ENCODE assay signal across 19 cellular contexts in the genomic region with DNA sequence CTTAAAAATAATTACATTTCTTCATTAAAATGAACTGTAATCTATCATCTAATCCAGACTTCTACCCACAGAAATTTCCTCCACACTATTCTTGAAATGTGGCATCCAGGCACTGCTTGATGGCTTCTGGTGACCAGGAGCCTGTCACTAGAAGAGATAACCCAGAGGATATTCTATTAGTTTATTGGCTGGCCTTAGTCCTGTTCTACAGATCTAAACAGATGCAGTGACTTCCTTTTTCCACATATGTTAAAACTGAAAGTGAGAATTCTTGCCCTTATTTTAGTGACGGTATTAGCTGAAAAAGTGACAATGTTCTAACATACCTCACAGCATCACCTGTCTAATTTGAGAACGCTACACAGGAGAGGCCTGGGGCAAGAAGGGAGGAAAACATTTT.
DNase-seq lines count a peak whose midpoint lies in the region; ATAC-seq and TF ChIP-seq lines count a peak whose summit lies in the region.
"Had no signal": no experiment of that assay in that cellular context is flagged by ENCODE, and none has a peak within 500 bp of the region (broad histone marks: within the 10 kb centered on the region; RNA-seq: fewer than 3 reads in every experiment).

No MANE protein-coding gene starts in this region.

- TF ChIP-seq RAD21 in SK-N-SH (IDR thresholded peaks at IDR 0.05; ENCODE audit: low read length), result no peak; the same call in 1 of the 2 replicates

- H3K4me3 ChIP-seq in BE2C (ENCODE audit: low read depth, low read length), result no peak overlapping the region
- H3K4me3 ChIP-seq in SK-N-SH (ENCODE audit: low read depth in 2 of 2, low read length in 1 of 2), result no peak overlapping the region; a peak in 1 of 4 replicates
- H3K4me3 ChIP-seq in Peyer's patch, result no peak overlapping the region
- H3K4me3 ChIP-seq: gastroesophageal sphincter, left ventricle myocardium inferior had no signal

- peak; percentile 94 for ATAC-seq in GM18511 (IDR thresholded peaks at IDR 0.05; ENCODE audit: unreplicated experiment)
- ATAC-seq in HG02759 (IDR thresholded peaks at IDR 0.05; ENCODE audit: unreplicated experiment), result peak; percentile 87
- no peak for ATAC-seq in HG02623 (IDR thresholded peaks at IDR 0.05; ENCODE audit: unreplicated experiment)
- ATAC-seq: gastroesophageal sphincter had no signal

- no peaks in the 10 kb centered on the region for H4K20me1 ChIP-seq in SK-N-SH (ENCODE audit: insufficient read depth)

- H3K4me1 ChIP-seq in BE2C, result no peaks in the 10 kb centered on the region
- H3K4me1 ChIP-seq in SK-N-SH (ENCODE audit: control insufficient read depth in 1 of 2, insufficient read depth in 2 of 2, low read depth in 1 of 2, low read length in 1 of 2), result peaks cover 0 to 13% of the 10 kb centered on the region in 2 experiments; a peak in 2 of 4 replicates
- no peaks in the 10 kb centered on the region for H3K4me1 ChIP-seq in Peyer's patch
- H3K4me1 ChIP-seq: gastroesophageal sphincter, left ventricle myocardium inferior had no signal

- H3K27ac ChIP-seq in SK-N-SH (ENCODE audit: low read depth in 2 of 2, low read length in 1 of 2) (peak overlapping the region in 1 of 2 experiments; percentile 85; a peak in 2 of 4 replicates), Peyer's patch (no peak overlapping the region)
- H3K27ac ChIP-seq: epithelial cell of prostate, gastroesophageal sphincter, left ventricle myocardium inferior had no signal

- TF ChIP-seq POLR2A in Peyer's patch (IDR thresholded peaks at IDR 0.05), result no peak

- CTCF ChIA-PET in SK-N-SH (lab: Yijun Ruan, JAX), result interaction anchor here (0.8 to 1.2 kb wide), 3 partner anchors 12 to 449 kb away, joined by 3 to 6 read pairs (median 3); no protein-coding TSS in a partner anchor

- no peaks in the 10 kb centered on the region for H3K9me2 ChIP-seq in SK-N-SH

- TF ChIP-seq EP300 in SK-N-SH (IDR thresholded peaks at IDR 0.05; ENCODE audit: borderline replicate concordance in 1 of 2, low read depth in 1 of 2, low read length in 1 of 2), result peak in 1 of 2 experiments; percentile 93; a peak in 2 of 4 replicates

- H3F3A ChIP-seq in SK-N-SH (replicated peaks; ENCODE audit: insufficient read depth), result no peaks in the 10 kb centered on the region

- no peaks in the 10 kb centered on the region for H3K79me2 ChIP-seq in SK-N-SH (ENCODE audit: insufficient read depth)

- no peaks in the 10 kb centered on the region for H3K36me3 ChIP-seq in BE2C
- H3K36me3 ChIP-seq in SK-N-SH (replicated peaks in 1 of 2; ENCODE audit: control insufficient read depth in 1 of 2, insufficient read depth in 2 of 2, low read length in 1 of 2), result no peaks in the 10 kb centered on the region
- H3K36me3 ChIP-seq in Peyer's patch, result no peaks in the 10 kb centered on the region
- H3K36me3 ChIP-seq: gastroesophageal sphincter, left ventricle myocardium inferior had no signal

- TF ChIP-seq CTCF in BE2C (IDR thresholded peaks at IDR 0.05; ENCODE audit: low read depth, low read length), result no peak
- TF ChIP-seq CTCF in SK-N-SH (IDR thresholded peaks at IDR 0.05), result no peak
- TF ChIP-seq CTCF in Peyer's patch (IDR thresholded peaks at IDR 0.05), result no peak

- H3K4me2 ChIP-seq in SK-N-SH, result no peak overlapping the region

- POLR2A ChIA-PET in SK-N-SH (lab: Yijun Ruan, JAX), result no interaction called here

- H3K27me3 ChIP-seq in BE2C (no peaks in the 10 kb centered on the region), SK-N-SH (ENCODE audit: insufficient read depth) (no peaks in the 10 kb centered on the region), Peyer's patch (no peaks in the 10 kb centered on the region)
- H3K27me3 ChIP-seq: gastroesophageal sphincter had no signal

- H2AFZ ChIP-seq in SK-N-SH (ENCODE audit: low read depth), result no peak overlapping the region

- no peaks in the 10 kb centered on the region for H3K9me3 ChIP-seq in BE2C
- H3K9me3 ChIP-seq in SK-N-SH, result no peaks in the 10 kb centered on the region
- no peaks in the 10 kb centered on the region for H3K9me3 ChIP-seq in Peyer's patch
- H3K9me3 ChIP-seq: gastroesophageal sphincter, left ventricle myocardium inferior had no signal

- DNase-seq in BE2C, result peak; percentile 15
- peak; percentile 76 for DNase-seq in SK-N-SH
- DNase-seq in cerebellar cortex (ENCODE audit: low spot score), result no peak
- no peak for DNase-seq in Peyer's patch
- no peak for DNase-seq in NK-92 (lab: John Stamatoyannopoulos, UW; ENCODE audit: unreplicated experiment)
- DNase-seq: aorta; CD4-positive, alpha-beta T cell; HCEC 1CT; left ventricle myocardium inferior; NCI-H2029; NCI-H524 treated with DMSO at 0.1 percent for 48 hours; RPMI8226; stimulated activated naive CD4-positive, alpha-beta T cell treated with Interleukin-2 at 50 U/mL for 16 hours; T-helper 1 cell had no signal

- WGBS in SK-N-SH (ENCODE audit: low lambda C conversion rate), result 31% methylated on average over 2 of the region's 2 CpGs

- no peak overlapping the region for H3K9ac ChIP-seq in SK-N-SH

TF ChIP-seq in SK-N-SH, 30 proteins besides CTCF, POLR2A, EP300 and RAD21:
- TF ChIP-seq TCF12 (IDR thresholded peaks at IDR 0.05) (peak; percentile 30; the same call in 1 of the 2 replicates), SMC3 (IDR thresholded peaks at IDR 0.05; ENCODE audit: low read depth, low read length) (no peak), POLR2AphosphoS5 (IDR thresholded peaks at IDR 0.05; ENCODE audit: low read depth, low read length) (no peak), RCOR1 (IDR thresholded peaks at IDR 0.05; ENCODE audit: low read length) (peak; percentile 91), TEAD4 (IDR thresholded peaks at IDR 0.05; ENCODE audit: borderline replicate concordance, insufficient read depth) (no peak), GATA2 (CRISPR knock-in tag; IDR thresholded peaks at IDR 0.05) (peak; percentile 87), NRF1 (IDR thresholded peaks at IDR 0.05; ENCODE audit: low read depth, low read length) (no peak), NFIC (IDR thresholded peaks at IDR 0.05; ENCODE audit: borderline replicate concordance) (no peak), SIN3A (IDR thresholded peaks at IDR 0.05; ENCODE audit: borderline replicate concordance, low read depth, low read length) (no peak), MXI1 (IDR thresholded peaks at IDR 0.05; ENCODE audit: low read depth, low read length) (no peak), JUND (IDR thresholded peaks at IDR 0.05) (no peak), CHD2 (IDR thresholded peaks at IDR 0.05; ENCODE audit: low read length, partially characterized antibody) (peak; percentile 87), EZH2phosphoT487 (IDR thresholded peaks at IDR 0.05; ENCODE audit: borderline replicate concordance, low read depth) (no peak), RXRA (IDR thresholded peaks at IDR 0.05; ENCODE audit: borderline replicate concordance, low read depth) (no peak), FOSL2 (IDR thresholded peaks at IDR 0.05; ENCODE audit: borderline replicate concordance, low read depth) (no peak), YY1 (IDR thresholded peaks at IDR 0.05; ENCODE audit: low read depth) (no peak)
- TF ChIP-seq, protein P1, sequence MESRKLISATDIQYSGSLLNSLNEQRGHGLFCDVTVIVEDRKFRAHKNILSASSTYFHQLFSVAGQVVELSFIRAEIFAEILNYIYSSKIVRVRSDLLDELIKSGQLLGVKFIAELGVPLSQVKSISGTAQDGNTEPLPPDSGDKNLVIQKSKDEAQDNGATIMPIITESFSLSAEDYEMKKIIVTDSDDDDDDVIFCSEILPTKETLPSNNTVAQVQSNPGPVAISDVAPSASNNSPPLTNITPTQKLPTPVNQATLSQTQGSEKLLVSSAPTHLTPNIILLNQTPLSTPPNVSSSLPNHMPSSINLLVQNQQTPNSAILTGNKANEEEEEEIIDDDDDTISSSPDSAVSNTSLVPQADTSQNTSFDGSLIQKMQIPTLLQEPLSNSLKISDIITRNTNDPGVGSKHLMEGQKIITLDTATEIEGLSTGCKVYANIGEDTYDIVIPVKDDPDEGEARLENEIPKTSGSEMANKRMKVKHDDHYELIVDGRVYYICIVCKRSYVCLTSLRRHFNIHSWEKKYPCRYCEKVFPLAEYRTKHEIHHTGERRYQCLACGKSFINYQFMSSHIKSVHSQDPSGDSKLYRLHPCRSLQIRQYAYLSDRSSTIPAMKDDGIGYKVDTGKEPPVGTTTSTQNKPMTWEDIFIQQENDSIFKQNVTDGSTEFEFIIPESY (IDR thresholded peaks at IDR 0.05; ENCODE audit: borderline replicate concordance, low read depth), result no peak
- TF ChIP-seq, protein P2, sequence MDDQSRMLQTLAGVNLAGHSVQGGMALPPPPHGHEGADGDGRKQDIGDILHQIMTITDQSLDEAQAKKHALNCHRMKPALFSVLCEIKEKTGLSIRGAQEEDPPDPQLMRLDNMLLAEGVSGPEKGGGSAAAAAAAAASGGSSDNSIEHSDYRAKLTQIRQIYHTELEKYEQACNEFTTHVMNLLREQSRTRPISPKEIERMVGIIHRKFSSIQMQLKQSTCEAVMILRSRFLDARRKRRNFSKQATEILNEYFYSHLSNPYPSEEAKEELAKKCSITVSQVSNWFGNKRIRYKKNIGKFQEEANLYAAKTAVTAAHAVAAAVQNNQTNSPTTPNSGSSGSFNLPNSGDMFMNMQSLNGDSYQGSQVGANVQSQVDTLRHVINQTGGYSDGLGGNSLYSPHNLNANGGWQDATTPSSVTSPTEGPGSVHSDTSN (IDR thresholded peaks at IDR 0.05), result no peak
- TF ChIP-seq, protein P3, sequence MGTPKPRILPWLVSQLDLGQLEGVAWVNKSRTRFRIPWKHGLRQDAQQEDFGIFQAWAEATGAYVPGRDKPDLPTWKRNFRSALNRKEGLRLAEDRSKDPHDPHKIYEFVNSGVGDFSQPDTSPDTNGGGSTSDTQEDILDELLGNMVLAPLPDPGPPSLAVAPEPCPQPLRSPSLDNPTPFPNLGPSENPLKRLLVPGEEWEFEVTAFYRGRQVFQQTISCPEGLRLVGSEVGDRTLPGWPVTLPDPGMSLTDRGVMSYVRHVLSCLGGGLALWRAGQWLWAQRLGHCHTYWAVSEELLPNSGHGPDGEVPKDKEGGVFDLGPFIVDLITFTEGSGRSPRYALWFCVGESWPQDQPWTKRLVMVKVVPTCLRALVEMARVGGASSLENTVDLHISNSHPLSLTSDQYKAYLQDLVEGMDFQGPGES (IDR thresholded peaks at IDR 0.05; ENCODE audit: low read depth, low read length), result no peak
- TF ChIP-seq, protein P4, sequence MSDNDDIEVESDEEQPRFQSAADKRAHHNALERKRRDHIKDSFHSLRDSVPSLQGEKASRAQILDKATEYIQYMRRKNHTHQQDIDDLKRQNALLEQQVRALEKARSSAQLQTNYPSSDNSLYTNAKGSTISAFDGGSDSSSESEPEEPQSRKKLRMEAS (IDR thresholded peaks at IDR 0.05; ENCODE audit: low read depth), result no peak

Comparison
In these comparisons a context has a peak if more than half of its experiments do, and no peak if none do; other contexts are left out.
1. DNase-seq: peak in BE2C (single experiment) and SK-N-SH (single experiment); none in cerebellar cortex (single experiment), Peyer's patch (0 of 3) and NK-92 (single experiment).